1 cellular context compared by ENCODE assay signal in the genomic region with DNA sequence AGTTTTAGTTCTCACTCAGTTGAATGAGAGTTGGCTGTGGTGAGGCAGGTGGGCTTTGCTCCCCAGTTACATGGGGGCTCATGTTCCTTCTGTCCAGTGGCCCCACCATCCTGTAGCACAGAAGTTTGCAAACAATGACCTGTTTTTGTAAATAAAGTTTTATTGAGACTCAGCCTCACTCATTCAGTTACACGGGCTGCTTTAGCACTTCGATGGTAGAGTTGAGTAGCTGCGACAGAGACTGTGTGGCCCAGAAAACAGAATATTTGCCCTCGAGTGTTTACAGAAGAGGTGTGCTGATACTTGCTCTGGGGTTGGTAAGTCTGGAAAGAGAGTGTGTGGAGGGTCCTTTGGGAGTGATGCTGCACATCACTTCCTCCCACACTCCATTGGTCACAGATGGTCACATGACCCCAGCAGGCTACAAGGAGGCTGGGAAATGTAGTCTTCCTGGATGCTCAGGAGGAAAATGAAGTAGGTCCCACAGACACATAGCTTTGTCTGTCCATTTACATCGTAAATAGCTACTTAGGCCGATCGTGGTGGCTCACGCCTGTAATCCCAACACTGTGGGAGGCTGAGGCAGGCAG.
TF ChIP-seq lines count a peak whose summit lies in the region.

No MANE protein-coding gene starts in this region.

TF ChIP-seq in H1, 55 proteins besides CTCF, POLR2A, EP300 and RAD21:
- TF ChIP-seq, protein P1, sequence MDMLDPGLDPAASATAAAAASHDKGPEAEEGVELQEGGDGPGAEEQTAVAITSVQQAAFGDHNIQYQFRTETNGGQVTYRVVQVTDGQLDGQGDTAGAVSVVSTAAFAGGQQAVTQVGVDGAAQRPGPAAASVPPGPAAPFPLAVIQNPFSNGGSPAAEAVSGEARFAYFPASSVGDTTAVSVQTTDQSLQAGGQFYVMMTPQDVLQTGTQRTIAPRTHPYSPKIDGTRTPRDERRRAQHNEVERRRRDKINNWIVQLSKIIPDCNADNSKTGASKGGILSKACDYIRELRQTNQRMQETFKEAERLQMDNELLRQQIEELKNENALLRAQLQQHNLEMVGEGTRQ (IDR thresholded peaks at IDR 0.05; ENCODE audit: low read length): peak; percentile 86
- TF ChIP-seq CREB1 (IDR thresholded peaks at IDR 0.05): peak; percentile 42; the same call in 1 of the 2 replicates
- peak; percentile 67; the same call in 1 of the 2 replicates for TF ChIP-seq CHD2 (IDR thresholded peaks at IDR 0.05; ENCODE audit: low read length)
- TF ChIP-seq SUZ12 (IDR thresholded peaks at IDR 0.05; ENCODE audit: low read length): no peak
- TF ChIP-seq SP1 (IDR thresholded peaks at IDR 0.05; ENCODE audit: low read depth, low read length): peak; percentile 58; the same call in 1 of the 2 replicates
- peak; percentile 64 for TF ChIP-seq SIX5 (IDR thresholded peaks at IDR 0.05; ENCODE audit: low read depth, low read length)
- TF ChIP-seq, protein P2, sequence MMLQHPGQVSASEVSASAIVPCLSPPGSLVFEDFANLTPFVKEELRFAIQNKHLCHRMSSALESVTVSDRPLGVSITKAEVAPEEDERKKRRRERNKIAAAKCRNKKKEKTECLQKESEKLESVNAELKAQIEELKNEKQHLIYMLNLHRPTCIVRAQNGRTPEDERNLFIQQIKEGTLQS (IDR thresholded peaks at IDR 0.05; ENCODE audit: insufficient read depth, low read depth, low read length): 0 out of 2 replicates have a peak, but pooled peaks have one; percentile 64
- TF ChIP-seq KDM5A (IDR thresholded peaks at IDR 0.05; ENCODE audit: low read length): no peak
- no peak for TF ChIP-seq SRF (IDR thresholded peaks at IDR 0.05; ENCODE audit: low read depth, low read length)
- TF ChIP-seq MAFK (IDR thresholded peaks at IDR 0.05; ENCODE audit: low read depth, low read length): no peak
- TF ChIP-seq POU5F1 (IDR thresholded peaks at IDR 0.05; ENCODE audit: low read depth, low read length): no peak
- no peak for TF ChIP-seq RFX5 (IDR thresholded peaks at IDR 0.05; ENCODE audit: borderline replicate concordance, low read depth, low read length)
- no peak for TF ChIP-seq BACH1 (IDR thresholded peaks at IDR 0.05; ENCODE audit: low read length)
